In the genomic region with DNA sequence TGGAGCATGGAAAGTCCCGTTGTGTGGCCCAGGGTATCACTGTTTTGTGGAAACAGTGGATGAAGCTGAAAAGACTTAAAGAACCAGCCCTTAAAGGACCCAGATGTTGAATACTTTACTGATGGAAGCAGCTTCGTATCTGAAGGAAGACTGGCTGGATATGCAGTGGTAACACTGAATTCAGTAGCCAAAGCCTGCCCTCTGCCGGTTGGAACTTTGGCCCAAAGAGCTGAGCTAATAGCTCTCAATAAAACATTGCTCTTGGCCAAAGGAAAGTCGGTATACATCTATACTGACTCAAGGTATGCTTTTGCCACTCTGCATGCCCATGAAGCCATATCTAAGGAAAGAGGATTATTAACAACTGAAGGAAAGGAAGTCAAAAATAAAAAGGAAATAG, we compare ENCODE assay signal across 9 cellular contexts.
A peak's percentile ranks its signal among the peaks of the same experiment; 100 is the strongest.
DNase-seq lines count a peak whose midpoint lies in the region; ATAC-seq and TF ChIP-seq lines count a peak whose summit lies in the region.
"Had no signal": no experiment of that assay in that cellular context is flagged by ENCODE, and none has a peak within 500 bp of the region (broad histone marks: within the 10 kb centered on the region; RNA-seq: fewer than 3 reads in every experiment).

No MANE protein-coding gene starts in this region.

- H3K27ac Mint-ChIP-seq in mesothelial cell of epicardium = no peak overlapping the region
- H3K27ac Mint-ChIP-seq: CD4-positive, CD25-positive, alpha-beta regulatory T cell had no signal

- DNase-seq in NCI-H524 (lab: John Stamatoyannopoulos, UW) (peak; percentile 36 to 76), NCI-H524 treated with DMSO at 0.1 percent for 48 hours (lab: John Stamatoyannopoulos, UW) (no peak), KBM-7 (peak; percentile 63), epithelial cell of esophagus (ENCODE audit: low read depth) (peak; percentile 54), mesothelial cell of epicardium (ENCODE audit: low spot score in 2 of 2, unreplicated experiment in 2 of 2) (peak; percentile 53 to 80), aorta (peak; percentile 77 to 88), cerebellum (ENCODE audit: low spot score) (no peak)
- DNase-seq: CD4-positive, CD25-positive, alpha-beta regulatory T cell had no signal

- H3K4me3 Mint-ChIP-seq in mesothelial cell of epicardium = no peak overlapping the region
- H3K4me3 Mint-ChIP-seq: CD4-positive, CD25-positive, alpha-beta regulatory T cell had no signal

- H3K4me2 ChIP-seq in SU-DHL-6 (ENCODE audit: low read depth, low read length, poor library complexity, severe bottlenecking) = no peak overlapping the region

- 26 to 28% methylated on average over 4 of the region's 4 CpGs for WGBS in aorta, 2 donors

- intact Hi-C loops in aorta (cut with DNase I) = loop anchor here (2.0 to 5.0 kb wide), 3 partner anchors 427 to 802 kb away; no protein-coding TSS in a partner anchor

- H3K4me1 Mint-ChIP-seq in mesothelial cell of epicardium = peaks cover 5% of the 10 kb centered on the region
- H3K4me1 Mint-ChIP-seq: CD4-positive, CD25-positive, alpha-beta regulatory T cell had no signal

- peaks cover 2% of the 10 kb centered on the region for H3K27me3 Mint-ChIP-seq in mesothelial cell of epicardium (ENCODE audit: low read depth)
- H3K27me3 Mint-ChIP-seq: CD4-positive, CD25-positive, alpha-beta regulatory T cell had no signal

- H3K9me2 ChIP-seq in SU-DHL-6 (replicated peaks; ENCODE audit: insufficient read depth, low read length) = no peaks in the 10 kb centered on the region

- H3K27ac ChIP-seq in SU-DHL-6 (ENCODE audit: low read depth, low read length) = no peak overlapping the region
- H3K27ac ChIP-seq in aorta (ENCODE audit: low read depth in 1 of 2, low read length in 2 of 2) = no peak overlapping the region

- peaks cover 17% of the 10 kb centered on the region for H3K9me3 Mint-ChIP-seq in mesothelial cell of epicardium

- H3K4me3 ChIP-seq in SU-DHL-6 (ENCODE audit: insufficient read depth, low read length, poor library complexity, severe bottlenecking) = no peak overlapping the region
- no peak overlapping the region for H3K4me3 ChIP-seq in epithelial cell of esophagus (ENCODE audit: low read length)
- no peak overlapping the region for H3K4me3 ChIP-seq in aorta (ENCODE audit: low read length in 2 of 2)

- TF ChIP-seq CTCF in SU-DHL-6 (IDR thresholded peaks at IDR 0.05; ENCODE audit: insufficient read depth, low read length, poor library complexity, severe bottlenecking) = peak; percentile 54
- peak; percentile 62 for TF ChIP-seq CTCF in epithelial cell of esophagus (IDR thresholded peaks at IDR 0.05; ENCODE audit: insufficient read depth, low read depth, low read length, missing control alignments)
- TF ChIP-seq CTCF in mesothelial cell of epicardium (IDR thresholded peaks at IDR 0.05; ENCODE audit: unreplicated experiment) = peak; percentile 66

- H3K27me3 ChIP-seq in SU-DHL-6 (ENCODE audit: low read length) (no peaks in the 10 kb centered on the region), aorta (ENCODE audit: control insufficient read depth in 1 of 2, insufficient read depth in 2 of 2, low read length in 1 of 2) (no peaks in the 10 kb centered on the region)

- no peak for ATAC-seq in aorta (ENCODE audit: low FRiP score)

- H3K9ac ChIP-seq in SU-DHL-6 (ENCODE audit: low read length) = no peak overlapping the region

- H3K36me3 Mint-ChIP-seq in mesothelial cell of epicardium = peaks cover 6% of the 10 kb centered on the region
- H3K36me3 Mint-ChIP-seq: CD4-positive, CD25-positive, alpha-beta regulatory T cell had no signal

- no peaks in the 10 kb centered on the region for H4K20me1 ChIP-seq in SU-DHL-6 (ENCODE audit: low read depth, low read length)

- H3K9me3 ChIP-seq in SU-DHL-6 (ENCODE audit: insufficient read depth, low read length) (peaks cover 10% of the 10 kb centered on the region; the same call in 1 of the 2 replicates), aorta (ENCODE audit: control insufficient read depth, low read length) (no peaks in the 10 kb centered on the region)

- no peaks in the 10 kb centered on the region for H3K36me3 ChIP-seq in SU-DHL-6 (ENCODE audit: low read length)
- no peaks in the 10 kb centered on the region for H3K36me3 ChIP-seq in aorta (ENCODE audit: control insufficient read depth in 1 of 2, insufficient read depth in 2 of 2, low read length in 1 of 2)

- no peaks in the 10 kb centered on the region for H3K4me1 ChIP-seq in aorta (ENCODE audit: control insufficient read depth in 1 of 2, insufficient read depth in 2 of 2, low read length in 2 of 2)

- no peaks in the 10 kb centered on the region for H3K79me2 ChIP-seq in SU-DHL-6 (ENCODE audit: insufficient read depth, low read length)

- no peak overlapping the region for H2AFZ ChIP-seq in SU-DHL-6 (ENCODE audit: low read depth, low read length, severe bottlenecking)

- H3F3A ChIP-seq in SU-DHL-6 (ENCODE audit: insufficient read depth) = no peaks in the 10 kb centered on the region

- in situ Hi-C loops in KBM-7 (cut with MboI; ENCODE audit: low pct_unique_long_range_greater_than_20kb, low sequenced_read_pairs) = loop anchor here (25.0 kb wide), 1 partner anchor 772 kb away; no protein-coding TSS in a partner anchor

Comparison
In these comparisons a context has a peak if more than half of its experiments do, and no peak if none do; other contexts are left out.
1. DNase-seq: peak in NCI-H524 (2 of 2), KBM-7 (single experiment), epithelial cell of esophagus (single experiment), mesothelial cell of epicardium (2 of 2) and aorta (2 of 2); none in NCI-H524 treated with DMSO at 0.1 percent for 48 hours (single experiment) and cerebellum (single experiment).
2. Peak in every context shown above with its lines, with median percentiles within 50 percentile points of each other: CTCF ChIP-seq.